23 cellular contexts compared by ENCODE assay signal in the genomic region with DNA sequence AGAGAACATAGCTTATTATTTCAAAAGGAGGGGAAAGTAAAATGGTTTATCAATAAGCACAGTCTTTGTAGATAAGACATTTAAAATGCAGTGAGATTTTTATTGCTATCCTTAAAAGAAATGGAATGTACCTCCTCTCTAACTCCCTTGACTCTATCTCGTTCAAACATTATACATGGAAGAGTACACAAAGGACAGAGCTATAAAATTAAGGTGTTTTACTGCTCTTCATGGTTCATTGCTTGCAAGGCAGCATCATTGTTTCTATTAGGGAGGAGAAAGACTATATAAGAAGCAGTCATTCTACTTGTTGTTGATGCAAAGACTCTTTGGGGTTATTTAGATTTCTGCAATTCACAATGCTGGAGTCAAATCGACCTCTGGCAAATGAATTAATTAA.
"Had no signal": no experiment of that assay in that cellular context is flagged by ENCODE, and none has a peak within 500 bp of the region (broad histone marks: within the 10 kb centered on the region; RNA-seq: fewer than 3 reads in every experiment).

No MANE protein-coding gene starts in this region.

- DNase-seq: heart left ventricle; hypothalamus; immature natural killer cell; kidney; left ventricle myocardium inferior; midbrain; naive thymus-derived CD8-positive, alpha-beta T cell; nephron progenitor cell; occipital lobe; psoas muscle; stimulated activated CD4-positive, alpha-beta T cell treated with anti-CD3 and anti-CD28 coated beads, Interleukin-4, amount 100 ng/mL, for 24 hours; stimulated activated naive CD4-positive, alpha-beta T cell; uterus had no signal

- H3K27me3 ChIP-seq: heart left ventricle, neural progenitor cell, neutrophil, right atrium auricular region, suprapubic skin, tibial nerve, uterus had no signal

- H3K9me3 ChIP-seq: neutrophil, psoas muscle, right atrium auricular region, thoracic aorta, uterus had no signal

- ATAC-seq: heart left ventricle; naive thymus-derived CD8-positive, alpha-beta T cell; psoas muscle; sciatic nerve; stimulated activated effector memory CD8-positive, alpha-beta T cell treated with anti-CD3 and anti-CD28 coated beads, Interleukin-12 subunit alpha, Interleukin-12 subunit beta, amount 100 ng/mL, for 72 hours had no signal

- H3K4me1 ChIP-seq: heart left ventricle, left ventricle myocardium inferior, neural progenitor cell, parathyroid adenoma, psoas muscle, right atrium auricular region, suprapubic skin, tibial nerve, uterus had no signal

- H3K27ac ChIP-seq: heart left ventricle, left ventricle myocardium inferior, neural progenitor cell, neutrophil, parathyroid adenoma, psoas muscle, right atrium auricular region, skin epidermis, suprapubic skin, thoracic aorta, tibial nerve, uterus had no signal

- H3K36me3 ChIP-seq: heart left ventricle, left ventricle myocardium inferior, neural progenitor cell, neutrophil, right atrium auricular region, suprapubic skin, thoracic aorta, tibial nerve, uterus had no signal

- H3K4me3 ChIP-seq: heart left ventricle, left ventricle myocardium inferior, neural progenitor cell, psoas muscle, right atrium auricular region, skin epidermis, suprapubic skin, thoracic aorta, tibial nerve, uterus had no signal
